In the genomic region with DNA sequence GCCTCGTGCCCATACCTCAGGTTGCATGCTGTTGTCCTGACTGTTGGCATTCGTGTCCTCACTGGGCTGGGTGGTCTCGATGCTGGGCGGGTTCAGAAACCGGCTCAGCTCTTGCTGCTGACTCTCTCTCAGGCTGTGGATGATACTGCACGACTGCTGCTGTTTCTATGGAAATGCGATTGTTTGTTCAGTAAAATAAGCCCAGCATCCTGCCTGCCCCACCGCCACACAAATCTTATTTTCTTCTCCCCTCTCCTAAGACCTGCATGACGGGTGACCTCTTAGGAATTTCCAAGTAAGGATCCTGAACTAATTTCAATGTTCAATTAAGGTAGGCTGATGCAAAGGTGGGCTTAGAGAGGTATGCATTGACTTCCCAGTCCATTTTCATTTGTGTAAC, we compare ENCODE assay signal across 32 cellular contexts.
"Had no signal": no experiment of that assay in that cellular context is flagged by ENCODE, and none has a peak within 500 bp of the region (broad histone marks: within the 10 kb centered on the region; RNA-seq: fewer than 3 reads in every experiment).

No MANE protein-coding gene starts in this region.

- H3K9me3 Mint-ChIP-seq: mesothelial cell of epicardium; natural killer cell treated with Interleukin-12 subunit alpha and Interleukin-12 subunit beta and Interleukin-15 and Interleukin-18, amount 100 ng/mL, for 72 hours; stimulated activated memory B cell treated with anti-CD40 and anti-IgM and Interleukin-4, amounts not matched to agents 10 μg/mL and 1 μg/mL and 100 μg/mL, for 72 hours had no signal

- H3K27me3 ChIP-seq: heart right ventricle, ovary, tibial nerve, upper lobe of left lung had no signal

- H3K4me3 Mint-ChIP-seq: immature natural killer cell; mesothelial cell of epicardium; naive B cell; natural killer cell treated with Interleukin-12 subunit alpha and Interleukin-12 subunit beta and Interleukin-15 and Interleukin-18, amount 100 ng/mL, for 72 hours; stimulated activated memory B cell treated with anti-CD40 and anti-IgM and Interleukin-4, amounts not matched to agents 10 μg/mL and 1 μg/mL and 100 μg/mL, for 72 hours had no signal

- H3K36me3 Mint-ChIP-seq: immature natural killer cell; mesothelial cell of epicardium; naive B cell; natural killer cell treated with Interleukin-12 subunit alpha and Interleukin-12 subunit beta and Interleukin-15 and Interleukin-18, amount 100 ng/mL, for 72 hours; stimulated activated memory B cell treated with anti-CD40 and anti-IgM and Interleukin-4, amounts not matched to agents 10 μg/mL and 1 μg/mL and 100 μg/mL, for 72 hours had no signal

- H3K4me1 ChIP-seq: heart right ventricle, psoas muscle, tibial nerve, upper lobe of left lung had no signal

- H3K4me3 ChIP-seq: coronary artery, esophagus squamous epithelium, heart right ventricle, lung, mucosa of descending colon, ovary, psoas muscle, skin epidermis, spleen, thoracic aorta, tibial nerve, upper lobe of left lung had no signal

- H3K4me1 Mint-ChIP-seq: immature natural killer cell, mesothelial cell of epicardium had no signal

- H3K9me3 ChIP-seq: esophagus squamous epithelium, heart right ventricle, mucosa of descending colon, ovary, psoas muscle, spleen, thoracic aorta, tibial nerve, upper lobe of left lung had no signal

- ATAC-seq: heart right ventricle; left colon; mucosa of descending colon; natural killer cell treated with Interleukin-12 subunit alpha and Interleukin-12 subunit beta and Interleukin-15 and Interleukin-18, amount 100 ng/mL, for 72 hours; psoas muscle; right cardiac atrium; stimulated activated memory B cell treated with anti-CD40 and anti-IgM and Interleukin-4, amounts not matched to agents 10 μg/mL and 1 μg/mL and 100 μg/mL, for 72 hours; stimulated activated naive CD8-positive, alpha-beta T cell treated with anti-CD3 and anti-CD28 coated beads, Interleukin-15, Interleukin-2, amounts not matched to agents 100 U/mL and 50 U/mL, for 24 hours had no signal

- H3K36me3 ChIP-seq: esophagus squamous epithelium, heart right ventricle, ovary, spleen, tibial nerve, upper lobe of left lung had no signal

- H3K27ac ChIP-seq: coronary artery, esophagus squamous epithelium, heart right ventricle, ovary, psoas muscle, skin epidermis, spleen, thoracic aorta, tibial nerve, upper lobe of left lung had no signal

- H3K27ac Mint-ChIP-seq: immature natural killer cell; mesothelial cell of epicardium; naive B cell; natural killer cell treated with Interleukin-12 subunit alpha and Interleukin-12 subunit beta and Interleukin-15 and Interleukin-18, amount 100 ng/mL, for 72 hours; stimulated activated memory B cell treated with anti-CD40 and anti-IgM and Interleukin-4, amounts not matched to agents 10 μg/mL and 1 μg/mL and 100 μg/mL, for 72 hours had no signal

- DNase-seq: dermis blood vessel endothelial cell; effector memory CD4-positive, alpha-beta T cell; esophagus squamous epithelium; foreskin melanocyte; glutamatergic neuron; heart right ventricle; hypothalamus; immature natural killer cell; islet precursor cell; kidney glomerular epithelial cell; left colon; mesenchymal stem cell; mucosa of descending colon; naive B cell; occipital lobe; ovary; posterior cingulate gyrus; psoas muscle; right cardiac atrium; spleen; stimulated activated CD4-positive, alpha-beta T cell treated with anti-CD3 and anti-CD28 coated beads, Interleukin-4, amount 100 ng/mL, for 4 hours; stimulated activated naive CD8-positive, alpha-beta T cell treated with anti-CD3 and anti-CD28 coated beads, Interleukin-15, Interleukin-2, amounts not matched to agents 100 U/mL and 50 U/mL, for 24 hours; substantia nigra; upper lobe of left lung had no signal
